ENCODE assay signal across 19 cellular contexts in the genomic region with DNA sequence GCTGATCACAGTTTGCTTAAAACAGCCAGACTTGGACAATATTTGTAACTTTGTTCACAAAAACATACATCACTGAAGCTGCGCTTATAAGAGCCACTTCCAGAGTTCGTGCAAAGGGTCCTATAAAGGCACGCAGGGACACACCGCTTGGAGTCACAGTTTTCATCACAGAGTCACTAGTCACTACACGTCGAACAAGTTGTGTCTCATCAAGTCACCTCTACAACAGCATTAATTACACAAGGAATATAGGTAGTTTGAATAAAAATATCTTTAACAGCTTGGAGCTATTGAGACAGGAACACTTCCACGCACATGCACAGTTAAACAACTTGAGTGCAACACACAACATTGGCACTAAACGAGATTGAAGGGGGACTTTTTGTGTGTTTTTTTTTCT. TPM values are rescaled to one million over a fixed set of nuclear protein-coding genes. Genes with fewer than 3 reads are reported as not detected.
DNase-seq lines count a peak whose midpoint lies in the region; ATAC-seq, FAIRE-seq and TF ChIP-seq lines count a peak whose summit lies in the region.
"Had no signal": no experiment of that assay in that cellular context is flagged by ENCODE, and none has a peak within 500 bp of the region (broad histone marks: within the 10 kb centered on the region; RNA-seq: fewer than 3 reads in every experiment).

No MANE protein-coding gene starts in this region.

- H3K4me1 Mint-ChIP-seq in stimulated activated naive B cell treated with anti-CD40 and anti-IgM and Interleukin-4, amounts not matched to agents 10 μg/mL and 1 μg/mL and 100 μg/mL, for 72 hours, result peaks cover 8 to 9% of the 10 kb centered on the region in 2 donors

- no peaks in the 10 kb centered on the region for H3K9me3 ChIP-seq in adipocyte (ENCODE audit: control insufficient read depth, low read length)
- H3K9me3 ChIP-seq in mucosa of rectum (ENCODE audit: control insufficient read depth in 2 of 2, low read length in 2 of 2), result no peaks in the 10 kb centered on the region
- H3K9me3 ChIP-seq in suprapubic skin, result no peaks in the 10 kb centered on the region
- no peaks in the 10 kb centered on the region for H3K9me3 ChIP-seq in WERI-Rb-1 (ENCODE audit: severe bottlenecking)

- H3K27ac ChIP-seq in mucosa of rectum (ENCODE audit: low read depth in 2 of 2, low read length in 2 of 2), result peak overlapping the region; percentile 79 to 99
- H3K27ac ChIP-seq in suprapubic skin, result no peak overlapping the region
- no peak overlapping the region for H3K27ac ChIP-seq in WERI-Rb-1
- H3K27ac ChIP-seq: neural progenitor cell had no signal

- H3K27me3 ChIP-seq in adipocyte (replicated peaks; ENCODE audit: control insufficient read depth, insufficient read depth, low read length) (no peaks in the 10 kb centered on the region), mucosa of rectum (ENCODE audit: control insufficient read depth in 2 of 2, insufficient read depth in 2 of 2, low read length in 2 of 2) (no peaks in the 10 kb centered on the region), suprapubic skin (no peaks in the 10 kb centered on the region), WERI-Rb-1 (ENCODE audit: insufficient read depth, low read depth, severe bottlenecking) (peaks cover 57% of the 10 kb centered on the region)

- no peak for ATAC-seq in GM21367 (IDR thresholded peaks at IDR 0.05; ENCODE audit: unreplicated experiment)
- ATAC-seq in stimulated activated naive B cell treated with anti-CD40 and anti-IgM and Interleukin-4, amounts not matched to agents 10 μg/mL and 1 μg/mL and 100 μg/mL, for 72 hours (replicated peaks), result no peak
- ATAC-seq: esophagus mucosa; PC-3; stimulated activated naive CD8-positive, alpha-beta T cell treated with anti-CD3 and anti-CD28 coated beads, Interleukin-15, amount 100 ng/mL, for 72 hours had no signal

- H3K9ac ChIP-seq in adipocyte (ENCODE audit: low read length) (peak overlapping the region; percentile 88), mucosa of rectum (ENCODE audit: low read depth in 1 of 2, low read length in 2 of 2) (peak overlapping the region in 1 of 2 donors; percentile 86)
- H3K9ac ChIP-seq: neural progenitor cell had no signal

- no peaks in the 10 kb centered on the region for H3K9me3 Mint-ChIP-seq in stimulated activated naive B cell treated with anti-CD40 and anti-IgM and Interleukin-4, amounts not matched to agents 10 μg/mL and 1 μg/mL and 100 μg/mL, for 72 hours
- H3K9me3 Mint-ChIP-seq: stimulated activated naive CD8-positive, alpha-beta T cell treated with anti-CD3 and anti-CD28 coated beads, Interleukin-15, amount 100 ng/mL, for 72 hours had no signal

- no peak for FAIRE-seq in D721Med (lab: Jason Lieb, UNC)

- H3K27ac Mint-ChIP-seq in stimulated activated naive B cell treated with anti-CD40 and anti-IgM and Interleukin-4, amounts not matched to agents 10 μg/mL and 1 μg/mL and 100 μg/mL, for 72 hours, result no peak overlapping the region
- H3K27ac Mint-ChIP-seq: neural progenitor cell; stimulated activated naive CD8-positive, alpha-beta T cell treated with anti-CD3 and anti-CD28 coated beads, Interleukin-15, amount 100 ng/mL, for 72 hours had no signal

- no peak overlapping the region for H3K4me3 Mint-ChIP-seq in stimulated activated naive B cell treated with anti-CD40 and anti-IgM and Interleukin-4, amounts not matched to agents 10 μg/mL and 1 μg/mL and 100 μg/mL, for 72 hours
- H3K4me3 Mint-ChIP-seq: neural progenitor cell; stimulated activated naive CD8-positive, alpha-beta T cell treated with anti-CD3 and anti-CD28 coated beads, Interleukin-15, amount 100 ng/mL, for 72 hours had no signal

- no peak for DNase-seq in adipocyte (ENCODE audit: low read depth)
- no peak for DNase-seq in epithelial cell of proximal tubule (ENCODE audit: low read depth)
- DNase-seq in suprapubic skin (ENCODE audit: low spot score in 2 of 2), result no peak
- DNase-seq in stimulated activated naive B cell treated with anti-CD40 and anti-IgM and Interleukin-4, amounts not matched to agents 10 μg/mL and 1 μg/mL and 100 μg/mL, for 72 hours, result no peak
- no peak for DNase-seq in WERI-Rb-1
- no peak for DNase-seq in D721Med (ENCODE audit: insufficient read length, low spot score)
- DNase-seq: activated CD4-positive, alpha-beta T cell treated with anti-CD3 and anti-CD28 coated beads for 48 hours; activated naive CD4-positive, alpha-beta T cell treated with Interleukin-2 at 50 U/mL for 16 hours; AML-193; NCI-H1417 treated with DMSO at 0.1 percent for 48 hours; NCI-H2171; PC-3; right cardiac atrium; stimulated activated naive CD8-positive, alpha-beta T cell treated with anti-CD3 and anti-CD28 coated beads, Interleukin-15, amount 100 ng/mL, for 72 hours had no signal

- H3K36me3 Mint-ChIP-seq in stimulated activated naive B cell treated with anti-CD40 and anti-IgM and Interleukin-4, amounts not matched to agents 10 μg/mL and 1 μg/mL and 100 μg/mL, for 72 hours, result no peaks in the 10 kb centered on the region
- H3K36me3 Mint-ChIP-seq: neural progenitor cell had no signal

- H3K4me1 ChIP-seq in adipocyte (ENCODE audit: control insufficient read depth, insufficient read depth, low read length) (peaks cover 57% of the 10 kb centered on the region), mucosa of rectum (ENCODE audit: control insufficient read depth in 2 of 2, insufficient read depth in 2 of 2, low read length in 2 of 2) (peaks cover 24 to 59% of the 10 kb centered on the region in 2 donors), suprapubic skin (peaks cover 36% of the 10 kb centered on the region)

- TF ChIP-seq CTCF in epithelial cell of proximal tubule (conservative IDR thresholded peaks at IDR 0.05; ENCODE audit: low read depth, low read length) (no peak), suprapubic skin (IDR thresholded peaks at IDR 0.05) (no peak), WERI-Rb-1 (IDR thresholded peaks at IDR 0.05; ENCODE audit: low read depth, low read length) (no peak), D721Med (IDR thresholded peaks at IDR 0.05; ENCODE audit: insufficient read depth, missing control alignments) (no peak)

- H3K4me3 ChIP-seq in adipocyte (ENCODE audit: low read length) (peak overlapping the region; percentile 82), epithelial cell of proximal tubule (ENCODE audit: low read depth, low read length) (peak overlapping the region; percentile 75), mucosa of rectum (ENCODE audit: low read length in 2 of 2) (peak overlapping the region; percentile 78 to 79), suprapubic skin (peak overlapping the region; percentile 53), WERI-Rb-1 (ENCODE audit: low read depth, low read length) (no peak overlapping the region)
- H3K4me3 ChIP-seq: neural progenitor cell had no signal

- TF ChIP-seq POLR2A in suprapubic skin (IDR thresholded peaks at IDR 0.05), result no peak

- H3K36me3 ChIP-seq in adipocyte (ENCODE audit: control insufficient read depth, insufficient read depth, low read length, severe bottlenecking), result peaks cover 25% of the 10 kb centered on the region
- H3K36me3 ChIP-seq in mucosa of rectum (ENCODE audit: control insufficient read depth in 2 of 2, insufficient read depth in 2 of 2, low read length in 2 of 2), result peaks cover 5 to 7% of the 10 kb centered on the region in 2 donors
- peaks cover 16% of the 10 kb centered on the region for H3K36me3 ChIP-seq in suprapubic skin
- H3K36me3 ChIP-seq in WERI-Rb-1, result no peaks in the 10 kb centered on the region
- H3K36me3 ChIP-seq: neural progenitor cell had no signal

- 75% methylated on average over 8 of the region's 8 CpGs for WGBS in suprapubic skin

- H3K27me3 Mint-ChIP-seq in stimulated activated naive B cell treated with anti-CD40 and anti-IgM and Interleukin-4, amounts not matched to agents 10 μg/mL and 1 μg/mL and 100 μg/mL, for 72 hours, result peaks cover 45 to 58% of the 10 kb centered on the region in 2 donors

- TF ChIP-seq EP300 in suprapubic skin (IDR thresholded peaks at IDR 0.05), result no peak

RNA-seq across cellular contexts. Expression of gene HOXA5, which starts 2.3 kb away (rescaled TPM):
- total RNA-seq in epithelial cell of proximal tubule (20.1 and 47.6 TPM in 2 replicates), suprapubic skin (10 to 100 TPM in 3 of 4 donors, 1 to 10 TPM in 1; 4.7 to 16.3 (median 14.6) TPM)

RNA-seq across cellular contexts. Expression of gene HOXA6, which starts 6.4 kb away (rescaled TPM):
- 5.7 and 11.8 TPM in 2 replicates for total RNA-seq in epithelial cell of proximal tubule
- 1 to 10 TPM; 4.0 to 9.3 (median 6.4) TPM for total RNA-seq in suprapubic skin
- total RNA-seq: right cardiac atrium had no signal

RNA-seq across cellular contexts. Expression of gene HOXA4, which starts 10.6 kb away (rescaled TPM):
- 9.2 and 14.6 TPM in 2 replicates for total RNA-seq in epithelial cell of proximal tubule
- 1 to 10 TPM; 1.8 to 4.7 (median 2.5) TPM for total RNA-seq in suprapubic skin

RNA-seq across cellular contexts. Expression of gene HOXA3, which starts 11.2 kb away (rescaled TPM):
- total RNA-seq in epithelial cell of proximal tubule, result 14.4 and 33.2 TPM in 2 replicates
- total RNA-seq in suprapubic skin, result 10 to 100 TPM in 1 of 4 donors, 1 to 10 TPM in 3; 5.5 to 19.9 (median 6.2) TPM
- total RNA-seq: HT1080 had no signal

RNA-seq across cellular contexts. Expression of gene HOXA7, which starts 15.3 kb away (rescaled TPM):
- total RNA-seq in epithelial cell of proximal tubule, result 21.4 and 27.9 TPM in 2 replicates
- total RNA-seq in suprapubic skin, result 10 to 100 TPM; 14.8 to 23.6 (median 17.5) TPM
- total RNA-seq: HT1080, right cardiac atrium had no signal

Comparison
In these comparisons a context has a peak if more than half of its experiments do, and no peak if none do; other contexts are left out.
1. H3K27ac ChIP-seq: peak in mucosa of rectum (2 of 2); none in suprapubic skin (single experiment) and WERI-Rb-1 (single experiment).